In the genomic region with DNA sequence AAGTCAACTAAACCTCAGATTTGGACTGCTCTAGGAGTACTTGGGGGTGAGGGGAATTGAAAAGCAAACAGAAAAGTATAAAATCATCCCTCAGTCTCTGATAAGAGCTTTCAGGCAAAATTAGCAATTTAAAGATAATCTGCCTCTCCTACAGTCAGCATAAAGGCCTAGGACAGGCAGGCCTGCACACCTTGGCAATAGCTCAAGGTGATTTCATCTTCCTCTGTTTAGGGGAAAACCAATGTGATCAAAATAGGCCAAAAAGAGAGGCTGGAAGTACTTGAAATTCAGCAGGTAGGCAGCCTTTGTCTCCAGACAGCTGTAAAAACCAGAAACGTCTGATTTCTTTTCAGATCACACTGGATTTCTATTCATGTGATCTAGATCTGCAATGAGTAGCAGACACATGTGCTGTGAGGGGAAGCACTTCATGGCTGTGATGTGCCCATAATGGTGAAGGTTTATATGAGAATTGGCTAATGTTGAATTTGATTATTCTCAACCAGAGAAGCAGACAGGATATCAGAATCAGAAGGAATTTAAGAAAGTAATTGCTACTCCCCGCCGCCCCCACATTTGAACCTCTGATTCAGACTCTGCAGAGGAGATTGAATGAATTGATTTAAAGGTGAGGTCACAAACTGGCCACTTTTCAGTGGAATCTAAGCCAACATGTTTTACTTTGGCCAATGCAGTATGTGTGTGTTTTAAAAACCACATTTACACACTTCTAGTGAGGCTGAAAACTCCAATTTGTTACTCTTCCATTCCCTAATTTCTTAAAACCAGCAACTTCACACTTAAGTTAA, we compare ENCODE assay signal across 19 cellular contexts. TPM values are rescaled to one million over a fixed set of nuclear protein-coding genes. Genes with fewer than 3 reads are reported as not detected.
"Had no signal": no experiment of that assay in that cellular context is flagged by ENCODE, and none has a peak within 500 bp of the region (broad histone marks: within the 10 kb centered on the region; RNA-seq: fewer than 3 reads in every experiment).

No MANE protein-coding gene starts in this region.

- H3K9me3 Mint-ChIP-seq: activated naive CD8-positive, alpha-beta T cell treated with anti-CD3 and anti-CD28 coated beads, Interleukin-2, amount 10 ng/mL, durations not matched to agents 7 days and 5 days; activated T-cell treated with anti-CD3 and anti-CD28 coated beads, Interleukin-2, amount 50 U/mL, for 72 hours; central memory CD8-positive, alpha-beta T cell; effector memory CD8-positive, alpha-beta T cell; immature natural killer cell; natural killer cell treated with Interleukin-12 subunit alpha and Interleukin-12 subunit beta and Interleukin-15 and Interleukin-18, amount 100 ng/mL, for 72 hours; stimulated activated naive CD8-positive, alpha-beta T cell treated with anti-CD3 and anti-CD28 coated beads, Interleukin-15, amount 100 ng/mL, for 72 hours had no signal

- H3K9me3 ChIP-seq: thyroid gland, vagina had no signal

- DNase-seq: activated CD4-positive, alpha-beta T cell treated with anti-CD3 and anti-CD28 coated beads for 36 hours; activated CD8-positive, alpha-beta memory T cell treated with anti-CD3 and anti-CD28 coated beads, Interleukin-2, amount 50 U/mL, for 4 hours; activated CD8-positive, alpha-beta T cell treated with anti-CD3 and anti-CD28 coated beads for 36 hours; activated gamma-delta T cell treated with Interleukin-2 at 50 U/mL for 16 hours; activated naive CD8-positive, alpha-beta T cell treated with anti-CD3 and anti-CD28 coated beads, Interleukin-2, amount 10 ng/mL, durations not matched to agents 7 days and 5 days; activated T-cell treated with anti-CD3 and anti-CD28 coated beads, Interleukin-2, amount 50 U/mL, for 72 hours; effector memory CD8-positive, alpha-beta T cell; immature natural killer cell; stimulated activated CD4-positive, alpha-beta T cell treated with anti-CD3 and anti-CD28 coated beads, Interleukin-4, amount 100 ng/mL, for 1 hour; stimulated activated CD8-positive, alpha-beta memory T cell treated with anti-CD3 and anti-CD28 coated beads, Interleukin-4, amount 100 ng/mL, for 48 hours; stimulated activated naive CD8-positive, alpha-beta T cell treated with anti-CD3 and anti-CD28 coated beads, Interleukin-15, amount 100 ng/mL, for 72 hours; T-helper 1 cell; thyroid gland; WERI-Rb-1 had no signal

- H3K4me1 ChIP-seq: thyroid gland had no signal

- H3K36me3 Mint-ChIP-seq: activated naive CD8-positive, alpha-beta T cell treated with anti-CD3 and anti-CD28 coated beads, Interleukin-2, amount 10 ng/mL, durations not matched to agents 7 days and 5 days; natural killer cell treated with Interleukin-12 subunit alpha and Interleukin-12 subunit beta and Interleukin-15 and Interleukin-18, amount 100 ng/mL, for 72 hours had no signal

- H3K4me1 Mint-ChIP-seq: activated CD4-positive, alpha-beta T cell treated with anti-CD3 and anti-CD28 coated beads for 36 hours; activated naive CD8-positive, alpha-beta T cell treated with anti-CD3 and anti-CD28 coated beads, Interleukin-2, amount 10 ng/mL, durations not matched to agents 7 days and 5 days; central memory CD8-positive, alpha-beta T cell; immature natural killer cell had no signal

- H3K27ac Mint-ChIP-seq: activated CD4-positive, alpha-beta T cell treated with anti-CD3 and anti-CD28 coated beads for 36 hours; activated CD8-positive, alpha-beta T cell treated with anti-CD3 and anti-CD28 coated beads for 36 hours; activated naive CD8-positive, alpha-beta T cell treated with anti-CD3 and anti-CD28 coated beads, Interleukin-2, amount 10 ng/mL, durations not matched to agents 7 days and 5 days; activated T-cell treated with anti-CD3 and anti-CD28 coated beads, Interleukin-2, amount 50 U/mL, for 72 hours; effector memory CD8-positive, alpha-beta T cell; natural killer cell treated with Interleukin-12 subunit alpha and Interleukin-12 subunit beta and Interleukin-15 and Interleukin-18, amount 100 ng/mL, for 72 hours; stimulated activated naive CD8-positive, alpha-beta T cell treated with anti-CD3 and anti-CD28 coated beads, Interleukin-15, amount 100 ng/mL, for 72 hours had no signal

- H3K27me3 Mint-ChIP-seq: activated CD4-positive, alpha-beta T cell treated with anti-CD3 and anti-CD28 coated beads for 36 hours; activated naive CD8-positive, alpha-beta T cell treated with anti-CD3 and anti-CD28 coated beads, Interleukin-2, amount 10 ng/mL, durations not matched to agents 7 days and 5 days; natural killer cell treated with Interleukin-12 subunit alpha and Interleukin-12 subunit beta and Interleukin-15 and Interleukin-18, amount 100 ng/mL, for 72 hours; stimulated activated naive CD8-positive, alpha-beta T cell treated with anti-CD3 and anti-CD28 coated beads, Interleukin-15, amount 100 ng/mL, for 72 hours had no signal

- H3K27ac ChIP-seq: vagina, WERI-Rb-1 had no signal

- H3K4me3 Mint-ChIP-seq: activated CD4-positive, alpha-beta T cell treated with anti-CD3 and anti-CD28 coated beads for 36 hours; activated CD8-positive, alpha-beta T cell treated with anti-CD3 and anti-CD28 coated beads for 36 hours; activated naive CD8-positive, alpha-beta T cell treated with anti-CD3 and anti-CD28 coated beads, Interleukin-2, amount 10 ng/mL, durations not matched to agents 7 days and 5 days; activated T-cell treated with anti-CD3 and anti-CD28 coated beads, Interleukin-2, amount 50 U/mL, for 72 hours; central memory CD8-positive, alpha-beta T cell; effector memory CD8-positive, alpha-beta T cell; immature natural killer cell; natural killer cell treated with Interleukin-12 subunit alpha and Interleukin-12 subunit beta and Interleukin-15 and Interleukin-18, amount 100 ng/mL, for 72 hours; stimulated activated naive CD8-positive, alpha-beta T cell treated with anti-CD3 and anti-CD28 coated beads, Interleukin-15, amount 100 ng/mL, for 72 hours had no signal

- H3K36me3 ChIP-seq: thyroid gland, vagina, WERI-Rb-1 had no signal

- H3K4me3 ChIP-seq: thyroid gland, vagina had no signal

- H3K27me3 ChIP-seq: thyroid gland, vagina had no signal

RNA-seq across cellular contexts. Expression of gene DNASE2B, which starts 45.8 kb away (rescaled TPM):
- total RNA-seq: activated CD4-positive, alpha-beta T cell treated with anti-CD3 and anti-CD28 coated beads for 36 hours; activated CD8-positive, alpha-beta T cell treated with anti-CD3 and anti-CD28 coated beads for 36 hours; activated naive CD8-positive, alpha-beta T cell treated with anti-CD3 and anti-CD28 coated beads, Interleukin-2, amount 10 ng/mL, durations not matched to agents 7 days and 5 days; activated T-cell treated with anti-CD3 and anti-CD28 coated beads, Interleukin-2, amount 50 U/mL, for 72 hours; epithelial cell of proximal tubule; natural killer cell treated with Interleukin-12 subunit alpha and Interleukin-12 subunit beta and Interleukin-15 and Interleukin-18, amount 100 ng/mL, for 72 hours; osteocyte; vagina had no signal
- polyA plus RNA-seq: immature natural killer cell had no signal

RNA-seq across cellular contexts. Expression of gene SAMD13, which starts 51.0 kb away (rescaled TPM):
- total RNA-seq: vagina had no signal
